In the genomic region with DNA sequence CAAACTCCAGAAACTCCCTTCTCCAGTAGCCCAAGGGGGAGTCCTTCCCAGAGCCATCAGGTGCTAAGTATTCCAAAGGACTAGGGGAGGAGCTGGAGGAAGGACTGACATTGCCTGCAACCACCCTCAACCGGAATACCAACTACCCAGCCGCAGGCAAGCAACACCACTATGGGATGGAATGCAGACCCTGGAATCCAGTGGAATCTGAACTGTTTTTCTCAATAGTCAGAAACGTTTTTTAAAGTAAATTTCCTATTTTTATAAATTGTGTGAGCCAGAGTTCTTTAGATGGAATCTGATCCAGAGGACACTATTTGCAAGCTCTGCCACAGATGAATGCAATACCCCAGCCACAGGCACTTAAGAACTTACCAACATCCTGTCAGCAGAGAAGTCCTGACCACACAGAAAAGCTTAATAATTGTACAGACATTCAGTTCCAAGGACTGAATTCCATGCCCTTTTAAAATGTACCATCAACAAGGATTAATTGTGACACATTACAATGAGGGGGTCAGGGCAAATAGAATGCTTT, we compare ENCODE assay signal across 12 cellular contexts.
DNase-seq lines count a peak whose midpoint lies in the region; ATAC-seq lines count a peak whose summit lies in the region.
"Had no signal": no experiment of that assay in that cellular context is flagged by ENCODE, and none has a peak within 500 bp of the region (broad histone marks: within the 10 kb centered on the region; RNA-seq: fewer than 3 reads in every experiment).

No MANE protein-coding gene starts in this region.

- DNase-seq in Caki2 (ENCODE audit: low read depth) = peak; percentile 53
- DNase-seq in LHCN-M2 (ENCODE audit: low read depth) = peak; percentile 94
- peak; percentile 51 for DNase-seq in epidermal melanocyte (ENCODE audit: insufficient read length, low spot score)
- peak; percentile 90 for DNase-seq in myocyte (ENCODE audit: low read depth)
- no peak for DNase-seq in HPDE6-E6E7 (ENCODE audit: extremely low spot score)
- no peak for DNase-seq in NCI-H2081 treated with DMSO at 0.1 percent for 48 hours (lab: John Stamatoyannopoulos, UW)
- DNase-seq: amygdala, NCI-H1694 treated with DMSO at 0.1 percent for 48 hours, tibial artery had no signal

- in situ Hi-C loops in Caki2 (cut with HindIII; ENCODE audit: low pct_unique_long_range_greater_than_20kb, low sequenced_read_pairs) = no loop called here

- ATAC-seq in HG03039 (IDR thresholded peaks at IDR 0.05; ENCODE audit: unreplicated experiment) (no peak), HG02852 (IDR thresholded peaks at IDR 0.05; ENCODE audit: unreplicated experiment) (no peak)
- ATAC-seq: Right ventricle myocardium inferior had no signal

Comparison
In these comparisons a context has a peak if more than half of its experiments do, and no peak if none do; other contexts are left out.
1. DNase-seq: peak in Caki2 (single experiment), LHCN-M2 (single experiment), epidermal melanocyte (single experiment) and myocyte (single experiment); none in HPDE6-E6E7 (single experiment) and NCI-H2081 treated with DMSO at 0.1 percent for 48 hours (single experiment).